33 cellular contexts compared by ENCODE assay signal in genomic region chr2:180046202-180046601, GRCh38.
"Had no signal": no experiment of that assay in that cellular context is flagged by ENCODE, and none has a peak within 500 bp of the region (broad histone marks: within the 10 kb centered on the region; RNA-seq: fewer than 3 reads in every experiment).

No MANE protein-coding gene starts in this region.

- H3K9ac ChIP-seq: parathyroid adenoma had no signal

- ATAC-seq: naive thymus-derived CD8-positive, alpha-beta T cell; natural killer cell treated with Interleukin-12 subunit alpha and Interleukin-12 subunit beta and Interleukin-15 and Interleukin-18, amount 100 ng/mL, for 72 hours; psoas muscle; right cardiac atrium; sciatic nerve; stimulated activated memory B cell treated with anti-CD40 and anti-IgM and Interleukin-4, amounts not matched to agents 10 μg/mL and 1 μg/mL and 100 μg/mL, for 72 hours; stimulated activated naive CD8-positive, alpha-beta T cell treated with anti-CD3 and anti-CD28 coated beads, Interleukin-15, amount 100 ng/mL, for 72 hours; stimulated activated naive CD8-positive, alpha-beta T cell treated with anti-CD3 and anti-CD28 coated beads, Interleukin-15, Interleukin-2, amounts not matched to agents 100 U/mL and 50 U/mL, for 24 hours; upper lobe of right lung had no signal

- H3K36me3 Mint-ChIP-seq: naive thymus-derived CD8-positive, alpha-beta T cell; natural killer cell treated with Interleukin-12 subunit alpha and Interleukin-12 subunit beta and Interleukin-15 and Interleukin-18, amount 100 ng/mL, for 72 hours; stimulated activated memory B cell treated with anti-CD40 and anti-IgM and Interleukin-4, amounts not matched to agents 10 μg/mL and 1 μg/mL and 100 μg/mL, for 72 hours; type B pancreatic cell had no signal

- H3K4me1 Mint-ChIP-seq: naive thymus-derived CD8-positive, alpha-beta T cell; nephron progenitor cell; neural crest cell; stimulated activated memory B cell treated with anti-CD40 and anti-IgM and Interleukin-4, amounts not matched to agents 10 μg/mL and 1 μg/mL and 100 μg/mL, for 72 hours; stimulated activated naive CD8-positive, alpha-beta T cell treated with anti-CD3 and anti-CD28 coated beads, Interleukin-15, amount 100 ng/mL, for 72 hours had no signal

- H3K4me3 ChIP-seq: ovary, psoas muscle, skin epidermis, smooth muscle cell, spleen, suprapubic skin, testis, tibial artery, transverse colon, upper lobe of right lung, uterus had no signal

- H3K9me3 ChIP-seq: neutrophil, ovary, psoas muscle, spleen, suprapubic skin, testis, tibial artery, transverse colon, upper lobe of right lung, uterus had no signal

- H2AFZ ChIP-seq: parathyroid adenoma had no signal

- DNase-seq: naive thymus-derived CD8-positive, alpha-beta T cell; nephron progenitor cell; nucleus accumbens; ovary; posterior cingulate gyrus; psoas muscle; right cardiac atrium; spleen; stimulated activated CD4-positive, alpha-beta T cell treated with anti-CD3 and anti-CD28 coated beads, Interleukin-12 subunit alpha, Interleukin-12 subunit beta, amount 100 ng/mL, for 4 hours; stimulated activated CD4-positive, alpha-beta T cell treated with anti-CD3 and anti-CD28 coated beads, Interleukin-1b, Interleukin-23, amount 100 ng/mL, for 48 hours; stimulated activated CD4-positive, alpha-beta T cell treated with anti-CD3 and anti-CD28 coated beads, Interleukin-4, amount 100 ng/mL, for 1 hour; stimulated activated CD4-positive, alpha-beta T cell treated with anti-CD3 and anti-CD28 coated beads, Interleukin-4, amount 100 ng/mL, for 4 hours; stimulated activated CD8-positive, alpha-beta memory T cell treated with anti-CD3 and anti-CD28 coated beads, Interleukin-4, amount 100 ng/mL, for 48 hours; stimulated activated naive CD4-positive, alpha-beta T cell; stimulated activated naive CD8-positive, alpha-beta T cell treated with anti-CD3 and anti-CD28 coated beads, Interleukin-15, amount 100 ng/mL, for 72 hours; stimulated activated naive CD8-positive, alpha-beta T cell treated with anti-CD3 and anti-CD28 coated beads, Interleukin-15, Interleukin-2, amounts not matched to agents 100 U/mL and 50 U/mL, for 24 hours; substantia nigra; testis; tibial artery; transverse colon; upper lobe of right lung; uterus had no signal

- H3K27ac Mint-ChIP-seq: naive thymus-derived CD8-positive, alpha-beta T cell; natural killer cell treated with Interleukin-12 subunit alpha and Interleukin-12 subunit beta and Interleukin-15 and Interleukin-18, amount 100 ng/mL, for 72 hours; nephron progenitor cell; progenitor cell of endocrine pancreas; stimulated activated memory B cell treated with anti-CD40 and anti-IgM and Interleukin-4, amounts not matched to agents 10 μg/mL and 1 μg/mL and 100 μg/mL, for 72 hours; stimulated activated naive CD8-positive, alpha-beta T cell treated with anti-CD3 and anti-CD28 coated beads, Interleukin-15, amount 100 ng/mL, for 72 hours; type B pancreatic cell had no signal

- H3K4me2 ChIP-seq: smooth muscle cell had no signal

- H3K4me3 Mint-ChIP-seq: naive thymus-derived CD8-positive, alpha-beta T cell; natural killer cell treated with Interleukin-12 subunit alpha and Interleukin-12 subunit beta and Interleukin-15 and Interleukin-18, amount 100 ng/mL, for 72 hours; nephron progenitor cell; neural crest cell; stimulated activated memory B cell treated with anti-CD40 and anti-IgM and Interleukin-4, amounts not matched to agents 10 μg/mL and 1 μg/mL and 100 μg/mL, for 72 hours; stimulated activated naive CD8-positive, alpha-beta T cell treated with anti-CD3 and anti-CD28 coated beads, Interleukin-15, amount 100 ng/mL, for 72 hours; type B pancreatic cell had no signal

- H3K27me3 Mint-ChIP-seq: progenitor cell of endocrine pancreas, type B pancreatic cell had no signal

- H3K9me3 Mint-ChIP-seq: naive thymus-derived CD8-positive, alpha-beta T cell; natural killer cell treated with Interleukin-12 subunit alpha and Interleukin-12 subunit beta and Interleukin-15 and Interleukin-18, amount 100 ng/mL, for 72 hours; nephron progenitor cell; stimulated activated memory B cell treated with anti-CD40 and anti-IgM and Interleukin-4, amounts not matched to agents 10 μg/mL and 1 μg/mL and 100 μg/mL, for 72 hours; stimulated activated naive CD8-positive, alpha-beta T cell treated with anti-CD3 and anti-CD28 coated beads, Interleukin-15, amount 100 ng/mL, for 72 hours; type B pancreatic cell had no signal

- H3K27ac ChIP-seq: neutrophil, ovary, parathyroid adenoma, psoas muscle, skin epidermis, spleen, suprapubic skin, testis, tibial artery, transverse colon, upper lobe of right lung, uterus had no signal

- H3K4me1 ChIP-seq: parathyroid adenoma, psoas muscle, spleen, suprapubic skin, testis, tibial artery, transverse colon, upper lobe of right lung, uterus had no signal

- H3K36me3 ChIP-seq: neutrophil, ovary, spleen, suprapubic skin, tibial artery, transverse colon, upper lobe of right lung, uterus had no signal

- H3K79me2 ChIP-seq: parathyroid adenoma had no signal

- H3K27me3 ChIP-seq: ovary, suprapubic skin, testis, tibial artery, transverse colon, upper lobe of right lung, uterus had no signal
